In the genomic region with DNA sequence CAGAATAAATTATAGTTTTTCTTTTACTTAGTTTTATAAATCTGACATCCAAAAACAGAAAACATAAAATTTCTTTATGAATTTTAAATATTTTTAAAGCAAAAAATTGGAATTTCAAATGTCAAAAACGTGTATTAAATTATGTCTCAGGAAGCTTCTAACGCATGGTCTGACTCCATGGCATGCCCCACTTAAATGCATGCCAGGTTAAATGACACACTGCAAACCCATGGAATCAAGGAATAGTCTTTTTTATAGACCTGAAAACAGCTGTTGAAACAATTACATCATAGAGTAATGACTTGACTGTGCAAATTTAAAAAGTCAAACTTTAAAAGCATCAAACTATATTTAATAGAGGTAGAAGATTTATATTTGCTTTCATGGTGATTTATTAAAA, we compare ENCODE assay signal across 14 cellular contexts.
DNase-seq lines count a peak whose midpoint lies in the region; ATAC-seq, FAIRE-seq and TF ChIP-seq lines count a peak whose summit lies in the region.
"Had no signal": no experiment of that assay in that cellular context is flagged by ENCODE, and none has a peak within 500 bp of the region (broad histone marks: within the 10 kb centered on the region; RNA-seq: fewer than 3 reads in every experiment).

No MANE protein-coding gene starts in this region.

- DNase-seq in NCI-H69 (lab: John Stamatoyannopoulos, UW) (peak; percentile 48), ascending aorta (ENCODE audit: low spot score in 2 of 2) (no peak), pancreas (no peak), Calu3 (no peak), GM10248 (ENCODE audit: extremely low spot score) (no peak), WERI-Rb-1 (no peak)
- DNase-seq: C1 segment of cervical spinal cord; CD4-positive, alpha-beta T cell; DMS79; HCEC 1CT had no signal

- no peak overlapping the region for H3K4me3 ChIP-seq in ascending aorta
- H3K4me3 ChIP-seq in pancreas: no peak overlapping the region
- no peak overlapping the region for H3K4me3 ChIP-seq in WERI-Rb-1 (ENCODE audit: low read depth, low read length)

- BruUV-seq in Calu3 (replicated peaks; lab: Mats Ljungman, UMichigan): no TSS peak

- H3K27me3 Mint-ChIP-seq in Calu3 (ENCODE audit: unreplicated experiment): no peaks in the 10 kb centered on the region
- H3K27me3 Mint-ChIP-seq: B cell; CD4-positive, alpha-beta T cell had no signal

- CTCF ChIA-PET in Calu3 (lab: Charles Lee): no interaction called here
- CTCF ChIA-PET in GM10248 (lab: Yijun Ruan, JAX): interaction anchor here (1.7 kb wide), 1 partner anchor 9 kb away, joined by 4 read pairs; no protein-coding TSS in a partner anchor

- peaks cover 7% of the 10 kb centered on the region for H3K9me3 Mint-ChIP-seq in Calu3 (ENCODE audit: low read depth, unreplicated experiment)

- H3K9me3 ChIP-seq in ascending aorta: no peaks in the 10 kb centered on the region
- H3K9me3 ChIP-seq in pancreas: no peaks in the 10 kb centered on the region
- H3K9me3 ChIP-seq in WERI-Rb-1 (ENCODE audit: severe bottlenecking): no peaks in the 10 kb centered on the region

- H3K36me3 Mint-ChIP-seq in Calu3 (ENCODE audit: insufficient read depth, unreplicated experiment): no peaks in the 10 kb centered on the region

- no peak overlapping the region for H3K27ac Mint-ChIP-seq in Calu3 (ENCODE audit: unreplicated experiment)
- H3K27ac Mint-ChIP-seq: B cell; CD4-positive, alpha-beta T cell had no signal

- no peaks in the 10 kb centered on the region for H3K36me3 ChIP-seq in ascending aorta
- no peaks in the 10 kb centered on the region for H3K36me3 ChIP-seq in pancreas
- H3K36me3 ChIP-seq in WERI-Rb-1: no peaks in the 10 kb centered on the region

- POLR2A ChIA-PET in GM10248 (lab: Yijun Ruan, JAX): no interaction called here

- H3K4me1 ChIP-seq in ascending aorta (peaks cover 0 to 8% of the 10 kb centered on the region in 2 donors), pancreas (no peaks in the 10 kb centered on the region)

- intact Hi-C loops in ascending aorta (cut with DNase I): no loop called here
- intact Hi-C loops in pancreas (cut with DNase I): no loop called here
- intact Hi-C loops in Calu3 (cut with micrococcal nuclease; ENCODE audit: unreplicated experiment): no loop called here

- TF ChIP-seq CTCF in ascending aorta (IDR thresholded peaks at IDR 0.05) (no peak), pancreas (IDR thresholded peaks at IDR 0.05) (no peak), Calu3 (IDR thresholded peaks at IDR 0.05; ENCODE audit: unreplicated experiment) (no peak), GM10248 (IDR thresholded peaks at IDR 0.05; ENCODE audit: control extremely low read depth, extremely low read depth, low read depth, missing control alignments) (no peak), WERI-Rb-1 (IDR thresholded peaks at IDR 0.05; ENCODE audit: low read depth, low read length) (no peak)

- H3K27me3 ChIP-seq in ascending aorta (no peaks in the 10 kb centered on the region), pancreas (no peaks in the 10 kb centered on the region), WERI-Rb-1 (ENCODE audit: insufficient read depth, low read depth, severe bottlenecking) (no peaks in the 10 kb centered on the region)

- H3K4me1 Mint-ChIP-seq in Calu3 (ENCODE audit: low read depth, unreplicated experiment): no peaks in the 10 kb centered on the region
- H3K4me1 Mint-ChIP-seq: B cell had no signal

- ATAC-seq in pancreas: no peak

- peak; percentile 61 for FAIRE-seq in A204.1 (lab: Jason Lieb, UNC)
- FAIRE-seq in pancreas (lab: Jason Lieb, UNC): peak; percentile 60
- FAIRE-seq: GM12892, GM19239 had no signal

- no peak overlapping the region for H3K4me3 Mint-ChIP-seq in Calu3 (ENCODE audit: low read depth, unreplicated experiment)
- H3K4me3 Mint-ChIP-seq: B cell; CD4-positive, alpha-beta T cell had no signal

- H3K27ac ChIP-seq in ascending aorta: peak overlapping the region; percentile 26 to 70
- H3K27ac ChIP-seq in pancreas: no peak overlapping the region
- no peak overlapping the region for H3K27ac ChIP-seq in WERI-Rb-1

- WGBS in pancreas, 2 donors: 78 to 80% methylated on average over 2 of the region's 2 CpGs

Comparison
In these comparisons a context has a peak if more than half of its experiments do, and no peak if none do; other contexts are left out.
1. H3K27ac ChIP-seq: peak in ascending aorta (2 of 2); none in pancreas (0 of 4) and WERI-Rb-1 (single experiment).